Comparison of ENCODE assay signal across 14 cellular contexts in genomic region chr2:69210386-69210785, GRCh38.
"Had no signal": no experiment of that assay in that cellular context is flagged by ENCODE, and none has a peak within 500 bp of the region (broad histone marks: within the 10 kb centered on the region; RNA-seq: fewer than 3 reads in every experiment).

No MANE protein-coding gene starts in this region.

- H3K36me3 ChIP-seq: sigmoid colon, suprapubic skin, thyroid gland had no signal

- H3K9me3 ChIP-seq: sigmoid colon, suprapubic skin, thyroid gland had no signal

- FAIRE-seq: endometrium, islet of Langerhans, small intestine, urothelium cell line had no signal

- ATAC-seq: esophagus mucosa; naive thymus-derived CD4-positive, alpha-beta T cell; stimulated activated naive CD8-positive, alpha-beta T cell treated with anti-CD3 and anti-CD28 coated beads, Interleukin-15, Interleukin-2, amounts not matched to agents 100 U/mL and 50 U/mL, for 24 hours had no signal

- H3K27ac ChIP-seq: sigmoid colon, suprapubic skin, thyroid gland had no signal

- H3K27me3 ChIP-seq: sigmoid colon, suprapubic skin, thyroid gland had no signal

- H3K4me3 ChIP-seq: sigmoid colon, suprapubic skin, thyroid gland had no signal

- DNase-seq: effector memory CD4-positive, alpha-beta T cell; kidney glomerular epithelial cell; naive thymus-derived CD4-positive, alpha-beta T cell; nephron progenitor cell; sigmoid colon; small intestine; stimulated activated CD4-positive, alpha-beta T cell treated with anti-CD3 and anti-CD28 coated beads, Interleukin-2, amount 100 ng/mL, for 48 hours; stimulated activated naive CD8-positive, alpha-beta T cell treated with anti-CD3 and anti-CD28 coated beads, Interleukin-15, Interleukin-2, amounts not matched to agents 100 U/mL and 50 U/mL, for 24 hours; thyroid gland had no signal
